In genomic region chr10:34391168-34391567, GRCh38 we compare ENCODE assay signal across 8 cellular contexts.
DNase-seq lines count a peak whose midpoint lies in the region; ATAC-seq, FAIRE-seq and TF ChIP-seq lines count a peak whose summit lies in the region.
"Not testable (repeated sequence)": the region's sequence is repeated elsewhere in the genome, so short reads cannot be mapped to it uniquely, and the experiment has no call there.

No MANE protein-coding gene starts in this region.

- POLR2A ChIA-PET in AG04450 (lab: Yijun Ruan, JAX) (interaction anchor here (0.6 kb wide), 1 partner anchor 349 kb away, joined by 3 read pairs; no protein-coding TSS in a partner anchor), GM12878 (lab: Charles Lee) (interaction anchor here (1.7 kb wide), 1 partner anchor 20 kb away, joined by 4 read pairs; no protein-coding TSS in a partner anchor)
- POLR2A ChIA-PET in GM10248 (lab: Yijun Ruan, JAX), result not testable (repeated sequence)

- intact Hi-C loops in GM12878 (cut with micrococcal nuclease; ENCODE audit: unreplicated experiment), result not testable (repeated sequence)

- H3K79me2 ChIP-seq in Loucy (ENCODE audit: insufficient read depth, low read length); GM12878 (ENCODE audit: control insufficient read depth, insufficient read depth, low read length); osteoblast (ENCODE audit: insufficient read depth, low read length): not testable (repeated sequence)

- H3F3A ChIP-seq in Loucy (ENCODE audit: low read depth), result not testable (repeated sequence)

- H3K27me3 ChIP-seq in AG04450 (ENCODE audit: control insufficient read depth, insufficient read depth, low read length); Loucy (ENCODE audit: insufficient read depth, low read length, poor library complexity, severe bottlenecking); GM12878 (replicated peaks in 1 of 2; ENCODE audit: control insufficient read depth in 2 of 2, insufficient read depth in 2 of 2, low read length in 1 of 2); osteoblast (ENCODE audit: insufficient read depth, low read length): not testable (repeated sequence)

- TF ChIP-seq POLR2A in GM12878 (IDR thresholded peaks at IDR 0.05; ENCODE audit: low read depth, low read length), result not testable (repeated sequence)

- TF ChIP-seq EP300 in GM12878 (IDR thresholded peaks at IDR 0.05; ENCODE audit: borderline replicate concordance in 1 of 2, control insufficient read depth in 1 of 2, low read depth in 2 of 2, low read length in 2 of 2), result not testable (repeated sequence)

- not testable (repeated sequence) for DNase-seq in AG04450 (ENCODE audit: low read depth, low spot score); GM10248 (ENCODE audit: extremely low spot score); GM12878 (ENCODE audit: low read depth, low spot score); osteoblast (ENCODE audit: insufficient read length, low spot score, missing footprints)
- DNase-seq in OCI-M1 (lab: John Stamatoyannopoulos, UW) (peak; percentile 11), fibroblast of gingiva (ENCODE audit: low read depth) (peak; percentile 6), left kidney (ENCODE audit: low read depth, low spot score) (peak; percentile 35)

- H4K20me1 ChIP-seq in Loucy (ENCODE audit: insufficient read depth, low read length, poor library complexity, severe bottlenecking); GM12878 (ENCODE audit: control insufficient read depth, insufficient read depth); osteoblast (ENCODE audit: insufficient read depth, low read length): not testable (repeated sequence)

- not testable (repeated sequence) for ATAC-seq in GM12878

- not testable (repeated sequence) for H3K4me2 ChIP-seq in Loucy (ENCODE audit: low read depth, low read length, poor library complexity, severe bottlenecking); GM12878 (ENCODE audit: control insufficient read depth, insufficient read depth); osteoblast (ENCODE audit: insufficient read depth, low read length)

- SMC1A ChIA-PET in GM12878 (lab: Charles Lee; ENCODE audit: uncharacterized antibody, unreplicated experiment), result interaction anchor here (1.0 to 1.9 kb wide), 6 partner anchors 8 to 167 kb away, joined by 3 to 7 read pairs (median 4); no protein-coding TSS in a partner anchor

- RAD21 ChIA-PET in GM12878 (lab: Charles Lee; ENCODE audit: unreplicated experiment), result interaction anchor here (0.6 to 1.2 kb wide), 5 partner anchors 8 to 1198 kb away, joined by 3 to 4 read pairs (median 3); no protein-coding TSS in a partner anchor

- not testable (repeated sequence) for H3K4me1 ChIP-seq in Loucy (ENCODE audit: insufficient read depth, low read length, poor library complexity, severe bottlenecking); GM12878 (ENCODE audit: control insufficient read depth, insufficient read depth, low read length); osteoblast (ENCODE audit: insufficient read depth, low read length)

- not testable (repeated sequence) for H3K36me3 ChIP-seq in Loucy (ENCODE audit: insufficient read depth, low read length); GM12878 (ENCODE audit: control insufficient read depth in 2 of 2, insufficient read depth in 2 of 2, low read length in 1 of 2); osteoblast (ENCODE audit: insufficient read depth, low read length)

- TF ChIP-seq RAD21 in GM12878 (IDR thresholded peaks at IDR 0.05; ENCODE audit: insufficient read depth, low read depth, low read length), result peak; percentile 27; the same call in 1 of the 2 replicates

- not testable (repeated sequence) for BruUV-seq in GM12878 (replicated peaks; lab: Mats Ljungman, UMichigan)

- 49% methylated on average over 3 of the region's 3 CpGs for WGBS in GM12878 (ENCODE audit: insufficient coverage, insufficient replicate concordance, low lambda C conversion rate, missing lambda C conversion rate)

- not testable (repeated sequence) for H3K9ac ChIP-seq in Loucy (ENCODE audit: low read depth, low read length, poor library complexity, severe bottlenecking); GM12878 (ENCODE audit: control insufficient read depth, insufficient read depth, low read length)

- not testable (repeated sequence) for FAIRE-seq in GM12878 (lab: Jason Lieb, UNC)

- H3K4me3 ChIP-seq in AG04450 (ENCODE audit: low read depth, low read length); Loucy (ENCODE audit: low read length, poor library complexity, severe bottlenecking); GM12878; osteoblast (ENCODE audit: insufficient read depth, low read length): not testable (repeated sequence)

- not testable (repeated sequence) for H3K9me3 ChIP-seq in AG04450 (ENCODE audit: control insufficient read depth, insufficient read depth, low read length); Loucy (ENCODE audit: insufficient read depth, low read depth, low read length); GM12878 (replicated peaks; ENCODE audit: control insufficient read depth, insufficient read depth, low read length); osteoblast (ENCODE audit: low read depth, low read length)

- not testable (repeated sequence) for H3K27ac ChIP-seq in AG04450 (ENCODE audit: low read depth, low read length); GM12878 (ENCODE audit: control insufficient read depth, insufficient read depth); osteoblast (ENCODE audit: low read depth, low read length)

- not testable (repeated sequence) for H3K9me2 ChIP-seq in Loucy (replicated peaks; ENCODE audit: low read depth, low read length)

- CTCF ChIA-PET in AG04450 (lab: Charles Lee) (interaction anchor here (0.7 to 1.2 kb wide), 2 partner anchors 44 to 247 kb away, joined by 3 read pairs; no protein-coding TSS in a partner anchor), GM10248 (lab: Yijun Ruan, JAX) (interaction anchor here (0.8 kb wide), 1 partner anchor 8 kb away, joined by 4 read pairs; no protein-coding TSS in a partner anchor), GM12878 (lab: Yijun Ruan, JAX) (interaction anchor here (1.2 to 2.0 kb wide), 5 partner anchors 8 to 1198 kb away, joined by 4 to 8 read pairs (median 4); no protein-coding TSS in a partner anchor)

- H2AFZ ChIP-seq in Loucy (ENCODE audit: low read length); GM12878 (ENCODE audit: control insufficient read depth, low read depth, low read length); osteoblast (ENCODE audit: low read length): not testable (repeated sequence)

- in situ Hi-C loops in GM12878 (cut with MboI), result not testable (repeated sequence)

- TF ChIP-seq CTCF in AG04450 (IDR thresholded peaks at IDR 0.05; ENCODE audit: low read depth, low read length) (peak; percentile 38), GM10248 (IDR thresholded peaks at IDR 0.05; ENCODE audit: control extremely low read depth, extremely low read depth, low read depth, missing control alignments) (peak; percentile 6), Loucy (conservative IDR thresholded peaks at IDR 0.05; ENCODE audit: low read length) (peak; percentile 61), GM12878 (IDR thresholded peaks at IDR 0.05 in 2 of 3, conservative IDR thresholded peaks at IDR 0.05 in 1 of 3; ENCODE audit: control insufficient read depth in 2 of 3, extremely low read depth in 1 of 3, insufficient read depth in 1 of 3, low read depth in 3 of 3, low read length in 3 of 3) (peak in 1 of 3 experiments; percentile 6; a peak in 1 of 6 replicates), osteoblast (IDR thresholded peaks at IDR 0.05; ENCODE audit: extremely low read depth, low read depth, low read length) (peak; percentile 45)
